In the genomic region with DNA sequence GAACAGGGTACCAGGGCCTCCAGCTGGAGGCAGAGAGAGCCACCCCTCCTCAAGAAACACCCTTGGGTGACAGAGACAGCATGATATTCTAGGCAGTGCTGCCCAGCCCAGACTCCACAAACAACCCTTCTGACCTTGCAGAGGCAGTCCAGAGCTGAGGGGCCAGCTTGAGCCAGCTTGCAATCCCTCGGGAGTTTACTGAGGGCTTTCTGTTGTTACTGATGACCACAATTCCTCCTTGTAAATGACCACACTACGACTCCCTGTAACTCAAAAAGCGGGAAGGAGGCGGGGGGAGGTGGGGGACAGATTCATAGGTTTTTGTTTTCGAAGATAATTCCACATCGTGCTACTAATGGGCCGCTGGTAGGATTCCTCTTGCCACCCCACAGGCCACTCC, we compare ENCODE assay signal across 27 cellular contexts. TPM values are rescaled to one million over a fixed set of nuclear protein-coding genes. Genes with fewer than 3 reads are reported as not detected.
DNase-seq lines count a peak whose midpoint lies in the region; ATAC-seq and TF ChIP-seq lines count a peak whose summit lies in the region.
"Had no signal": no experiment of that assay in that cellular context is flagged by ENCODE, and none has a peak within 500 bp of the region (broad histone marks: within the 10 kb centered on the region; RNA-seq: fewer than 3 reads in every experiment).

No MANE protein-coding gene starts in this region.

- peaks cover 20% of the 10 kb centered on the region for H3F3A ChIP-seq in GM23338 (replicated peaks; ENCODE audit: low read depth)

- no peak for DNase-seq in stimulated activated naive CD8-positive, alpha-beta T cell treated with anti-CD3 and anti-CD28 coated beads, Interleukin-15, amount 100 ng/mL, for 72 hours
- DNase-seq in stimulated activated naive CD8-positive, alpha-beta T cell treated with anti-CD3 and anti-CD28 coated beads, Interleukin-15, Interleukin-2, amounts not matched to agents 100 U/mL and 50 U/mL, for 24 hours = no peak
- DNase-seq in left ventricle myocardium superior (no peak), psoas muscle (no peak), NCI-H774 (lab: John Stamatoyannopoulos, UW) (no peak), NCI-H748 treated with DMSO at 0.1 percent for 48 hours (lab: John Stamatoyannopoulos, UW) (no peak), GM23338 (ENCODE audit: low spot score) (no peak)
- no peak for DNase-seq in activated CD4-positive, alpha-beta T cell treated with anti-CD3 and anti-CD28 coated beads for 36 hours
- DNase-seq: activated CD4-positive, CD25-positive, alpha-beta regulatory T cell; activated naive CD4-positive, alpha-beta T cell treated with anti-CD3 and anti-CD28 coated beads for 36 hours; activated T-cell treated with anti-CD3 and anti-CD28 coated beads, Interleukin-2, amount 50 U/mL, for 4 hours; amygdala; BE2C; caudate nucleus; dermis blood vessel endothelial cell; DMS79 treated with DMSO at 0.1 percent for 48 hours; foreskin fibroblast; islet precursor cell; naive B cell; NCI-H1694; NCI-H69; small intestine; stimulated activated naive B cell treated with anti-CD40 and anti-IgM and Interleukin-4, amounts not matched to agents 10 μg/mL and 1 μg/mL and 100 μg/mL, for 72 hours; T-helper 9 cell; trophoblast cell had no signal

- TF ChIP-seq CTCF in psoas muscle (IDR thresholded peaks at IDR 0.05) = no peak
- no peak for TF ChIP-seq CTCF in GM23338 (conservative IDR thresholded peaks at IDR 0.05; ENCODE audit: low read depth in 2 of 2)

- no peaks in the 10 kb centered on the region for H3K27me3 ChIP-seq in psoas muscle (ENCODE audit: insufficient read depth in 3 of 3, low read length in 2 of 3)
- H3K27me3 ChIP-seq in GM23338 (ENCODE audit: insufficient read depth) = no peaks in the 10 kb centered on the region
- H3K27me3 ChIP-seq: BE2C had no signal

- H3K36me3 Mint-ChIP-seq in activated CD4-positive, alpha-beta T cell treated with anti-CD3 and anti-CD28 coated beads for 36 hours (ENCODE audit: low read depth) = peaks cover 15% of the 10 kb centered on the region
- H3K36me3 Mint-ChIP-seq in GM23338 (ENCODE audit: low read depth) = peaks cover 41% of the 10 kb centered on the region

- intact Hi-C loops in left ventricle myocardium superior (cut with micrococcal nuclease) = no loop called here
- intact Hi-C loops in psoas muscle (cut with DNase I) = loop anchor here in 1 of 2 donors (5.0 to 10.0 kb wide), 2 partner anchors 55 to 288 kb away; no protein-coding TSS in a partner anchor
- intact Hi-C loops in activated CD4-positive, alpha-beta T cell treated with anti-CD3 and anti-CD28 coated beads for 36 hours (cut with DNase I, micrococcal nuclease) = no loop called here

- POLR2A ChIA-PET in activated CD4-positive, alpha-beta T cell treated with anti-CD3 and anti-CD28 coated beads for 36 hours (lab: Charles Lee) = no interaction called here

- no peaks in the 10 kb centered on the region for H3K9me2 ChIP-seq in GM23338 (ENCODE audit: insufficient read depth)

- H3K36me3 ChIP-seq in psoas muscle (ENCODE audit: insufficient read depth in 1 of 2, low read depth in 1 of 2) (peaks cover 0 to 24% of the 10 kb centered on the region in 2 donors), GM23338 (ENCODE audit: insufficient read depth) (peaks cover 18% of the 10 kb centered on the region)

- WGBS in psoas muscle, 3 donors = 81 to 88% (median 81%) methylated on average over 7 of the region's 7 CpGs

- H3K9me3 ChIP-seq in psoas muscle = no peaks in the 10 kb centered on the region
- H3K9me3 ChIP-seq: BE2C had no signal

- H3K27ac Mint-ChIP-seq in stimulated activated naive CD8-positive, alpha-beta T cell treated with anti-CD3 and anti-CD28 coated beads, Interleukin-15, amount 100 ng/mL, for 72 hours = peak overlapping the region; percentile 25 to 74
- no peak overlapping the region for H3K27ac Mint-ChIP-seq in activated CD4-positive, alpha-beta T cell treated with anti-CD3 and anti-CD28 coated beads for 36 hours
- no peak overlapping the region for H3K27ac Mint-ChIP-seq in GM23338
- H3K27ac Mint-ChIP-seq: activated naive CD4-positive, alpha-beta T cell treated with anti-CD3 and anti-CD28 coated beads for 36 hours had no signal

- CTCF ChIA-PET in activated CD4-positive, alpha-beta T cell treated with anti-CD3 and anti-CD28 coated beads for 36 hours (lab: Charles Lee) = interaction anchor here (0.8 to 11.2 kb wide), 4 partner anchors 13 to 38 kb away, joined by 3 to 389 read pairs (median 4); no protein-coding TSS in a partner anchor

- H3K4me3 ChIP-seq in psoas muscle = no peak overlapping the region
- no peak overlapping the region for H3K4me3 ChIP-seq in GM23338
- H3K4me3 ChIP-seq: GM12878 had no signal

- peak overlapping the region; percentile 80 for H3K27ac ChIP-seq in psoas muscle
- no peak overlapping the region for H3K27ac ChIP-seq in GM23338 (ENCODE audit: low read depth)
- H3K27ac ChIP-seq: parathyroid adenoma had no signal

- H3K4me1 Mint-ChIP-seq in stimulated activated naive CD8-positive, alpha-beta T cell treated with anti-CD3 and anti-CD28 coated beads, Interleukin-15, amount 100 ng/mL, for 72 hours = no peaks in the 10 kb centered on the region
- peaks cover 4% of the 10 kb centered on the region for H3K4me1 Mint-ChIP-seq in activated CD4-positive, alpha-beta T cell treated with anti-CD3 and anti-CD28 coated beads for 36 hours
- no peaks in the 10 kb centered on the region; the same call in 2 of the 3 replicates for H3K4me1 Mint-ChIP-seq in GM23338

- H3K4me2 ChIP-seq in GM23338 = no peak overlapping the region

- H3K27me3 Mint-ChIP-seq in stimulated activated naive CD8-positive, alpha-beta T cell treated with anti-CD3 and anti-CD28 coated beads, Interleukin-15, amount 100 ng/mL, for 72 hours = no peaks in the 10 kb centered on the region
- no peaks in the 10 kb centered on the region for H3K27me3 Mint-ChIP-seq in activated CD4-positive, alpha-beta T cell treated with anti-CD3 and anti-CD28 coated beads for 36 hours
- H3K27me3 Mint-ChIP-seq in GM23338 (ENCODE audit: insufficient read depth, low read depth, poor library complexity) = peaks cover 8% of the 10 kb centered on the region
- H3K27me3 Mint-ChIP-seq: naive B cell; stimulated activated naive B cell treated with anti-CD40 and anti-IgM and Interleukin-4, amounts not matched to agents 10 μg/mL and 1 μg/mL and 100 μg/mL, for 72 hours had no signal

- H3K9me3 Mint-ChIP-seq in stimulated activated naive CD8-positive, alpha-beta T cell treated with anti-CD3 and anti-CD28 coated beads, Interleukin-15, amount 100 ng/mL, for 72 hours = no peaks in the 10 kb centered on the region
- no peaks in the 10 kb centered on the region for H3K9me3 Mint-ChIP-seq in activated CD4-positive, alpha-beta T cell treated with anti-CD3 and anti-CD28 coated beads for 36 hours (ENCODE audit: low read depth)
- no peaks in the 10 kb centered on the region for H3K9me3 Mint-ChIP-seq in GM23338
- H3K9me3 Mint-ChIP-seq: activated naive CD4-positive, alpha-beta T cell treated with anti-CD3 and anti-CD28 coated beads for 36 hours; activated T-cell treated with anti-CD3 and anti-CD28 coated beads, Interleukin-2, amount 50 U/mL, for 4 hours; naive B cell; stimulated activated naive B cell treated with anti-CD40 and anti-IgM and Interleukin-4, amounts not matched to agents 10 μg/mL and 1 μg/mL and 100 μg/mL, for 72 hours had no signal

- H3K4me1 ChIP-seq in psoas muscle = peaks cover 25% of the 10 kb centered on the region
- no peaks in the 10 kb centered on the region for H3K4me1 ChIP-seq in GM23338 (ENCODE audit: insufficient read depth)
- H3K4me1 ChIP-seq: BE2C, parathyroid adenoma had no signal

- no peak overlapping the region for H3K4me3 Mint-ChIP-seq in stimulated activated naive CD8-positive, alpha-beta T cell treated with anti-CD3 and anti-CD28 coated beads, Interleukin-15, amount 100 ng/mL, for 72 hours
- no peak overlapping the region for H3K4me3 Mint-ChIP-seq in activated CD4-positive, alpha-beta T cell treated with anti-CD3 and anti-CD28 coated beads for 36 hours
- H3K4me3 Mint-ChIP-seq in GM23338 = no peak overlapping the region
- H3K4me3 Mint-ChIP-seq: activated naive CD4-positive, alpha-beta T cell treated with anti-CD3 and anti-CD28 coated beads for 36 hours; activated T-cell treated with anti-CD3 and anti-CD28 coated beads, Interleukin-2, amount 50 U/mL, for 4 hours; naive B cell; stimulated activated naive B cell treated with anti-CD40 and anti-IgM and Interleukin-4, amounts not matched to agents 10 μg/mL and 1 μg/mL and 100 μg/mL, for 72 hours had no signal

- no peak for ATAC-seq in stimulated activated naive CD8-positive, alpha-beta T cell treated with anti-CD3 and anti-CD28 coated beads, Interleukin-15, amount 100 ng/mL, for 72 hours
- no peak for ATAC-seq in stimulated activated naive CD8-positive, alpha-beta T cell treated with anti-CD3 and anti-CD28 coated beads, Interleukin-15, Interleukin-2, amounts not matched to agents 100 U/mL and 50 U/mL, for 24 hours
- peak; percentile 44 for ATAC-seq in left ventricle myocardium superior
- peak in 1 of 4 donors; percentile 7 for ATAC-seq in psoas muscle
- no peak for ATAC-seq in activated CD4-positive, alpha-beta T cell treated with anti-CD3 and anti-CD28 coated beads for 36 hours
- ATAC-seq in GM23338 = no peak
- ATAC-seq: activated T-cell treated with anti-CD3 and anti-CD28 coated beads, Interleukin-2, amount 50 U/mL, for 4 hours; GM12878; stimulated activated naive B cell treated with anti-CD40 and anti-IgM and Interleukin-4, amounts not matched to agents 10 μg/mL and 1 μg/mL and 100 μg/mL, for 72 hours had no signal

- peaks cover 14% of the 10 kb centered on the region; the same call in 1 of the 2 replicates for H4K20me1 ChIP-seq in GM23338 (replicated peaks; ENCODE audit: insufficient read depth)

- no peak overlapping the region for H2AFZ ChIP-seq in GM23338
- H2AFZ ChIP-seq: parathyroid adenoma had no signal

- H3K79me2 ChIP-seq in GM23338 (replicated peaks; ENCODE audit: insufficient read depth) = no peaks in the 10 kb centered on the region; the same call in 1 of the 2 replicates
- H3K79me2 ChIP-seq: parathyroid adenoma had no signal

TF ChIP-seq in GM23338, 12 proteins besides CTCF, POLR2A, EP300 and RAD21:
- TF ChIP-seq ETS1 (IDR thresholded peaks at IDR 0.05) (no peak), EZH2 (IDR thresholded peaks at IDR 0.05; ENCODE audit: low read depth, unreplicated experiment) (no peak)
TF ChIP-seq in GM23338: peak in this region for 0.

RNA-seq across cellular contexts. Expression of gene MNT, which starts 18.7 kb away (rescaled TPM):
- total RNA-seq in left ventricle myocardium superior = 10.4 TPM
- total RNA-seq in psoas muscle = 10 to 100 TPM in 1 of 4 donors, 1 to 10 TPM in 3; 6.6 to 11.7 (median 8.0) TPM
- polyA plus RNA-seq in psoas muscle = 1 to 10 TPM; 2.5 to 9.2 (median 4.3) TPM
- total RNA-seq in activated CD4-positive, alpha-beta T cell treated with anti-CD3 and anti-CD28 coated beads for 36 hours = 10 to 100 TPM; 16.0 to 19.3 TPM
- total RNA-seq in GM23338 (2014; rRNA removed; shearing (Covaris generic)) = 6.4 and 10.4 TPM in 2 replicates
- 5.7 and 6.7 TPM in 2 replicates for polyA plus RNA-seq in GM23338 (2016; fragmentation: Nextera tagmentation; extraction: Ambion mirVana)

Comparison
In these comparisons a context has a peak if more than half of its experiments do, and no peak if none do; other contexts are left out.
1. H3K27ac Mint-ChIP-seq: peak in stimulated activated naive CD8-positive, alpha-beta T cell treated with anti-CD3 and anti-CD28 coated beads, Interleukin-15, amount 100 ng/mL, for 72 hours (2 of 2); none in activated CD4-positive, alpha-beta T cell treated with anti-CD3 and anti-CD28 coated beads for 36 hours (single experiment) and GM23338 (single experiment).